Comparison of ENCODE assay signal across 8 cellular contexts in the genomic region with DNA sequence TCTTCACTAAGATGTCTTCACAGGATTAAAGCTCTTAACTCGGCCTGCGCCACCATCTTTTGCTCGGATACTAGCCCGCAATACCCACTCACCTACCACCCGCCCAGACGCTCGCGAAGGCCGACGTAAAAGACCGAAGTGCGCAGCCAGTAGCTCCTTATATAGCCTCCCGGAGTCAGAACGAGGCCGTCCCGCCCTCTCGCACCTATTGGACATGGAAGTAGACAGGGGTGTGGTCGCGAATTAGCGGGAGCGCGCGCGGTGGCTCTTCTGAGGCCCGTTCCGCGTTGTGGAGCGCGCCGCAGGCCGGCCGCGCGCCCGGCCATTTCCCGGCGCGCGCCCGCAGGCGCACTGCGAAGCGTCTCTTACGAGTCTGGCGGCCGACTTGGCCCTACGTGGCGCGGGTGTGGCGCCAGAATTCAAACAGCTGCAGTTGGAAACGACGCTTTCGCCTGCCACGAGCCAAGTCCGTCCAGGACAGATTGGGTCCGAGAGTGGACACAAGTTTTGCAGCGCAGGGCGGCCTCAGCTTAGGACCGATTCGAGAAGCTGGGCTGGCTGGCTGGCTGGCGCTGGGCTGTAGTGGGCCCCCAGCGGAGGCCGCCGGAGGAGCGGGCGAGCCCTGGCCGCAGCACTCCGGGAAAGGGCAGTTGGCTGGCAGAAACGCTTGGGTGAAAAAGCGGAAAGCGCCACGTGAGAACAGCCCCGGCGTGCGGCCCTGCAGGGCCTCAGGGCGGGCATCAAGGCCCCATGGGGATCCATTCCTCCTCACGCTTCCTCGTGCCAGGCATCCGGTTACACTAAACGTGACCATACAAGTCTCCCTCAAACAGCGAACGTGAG. TPM values are rescaled to one million over a fixed set of nuclear protein-coding genes. Genes with fewer than 3 reads are reported as not detected.
DNase-seq lines count a peak whose midpoint lies in the region; ATAC-seq and TF ChIP-seq lines count a peak whose summit lies in the region.

No MANE protein-coding gene starts in this region.

- POLR2A ChIA-PET in CD4-positive, alpha-beta memory T cell (lab: Charles Lee; ENCODE audit: partially characterized antibody) = interaction anchor here (0.7 to 10.9 kb wide), 28 partner anchors 9 to 1820 kb away, joined by 3 to 1033 read pairs (median 6); partner anchors contain the start of genes CYB5R4, NT5E, SNX14 and SYNCRIP
- POLR2A ChIA-PET in activated CD4-positive, alpha-beta memory T cell treated with anti-CD3 and anti-CD28 coated beads, Interleukin-2, amount 10 ng/mL, durations not matched to agents 7 days and 5 days (lab: Charles Lee) = interaction anchor here (0.7 to 10.9 kb wide), 45 partner anchors 9 to 1913 kb away, joined by 3 to 1187 read pairs (median 5); partner anchors contain the start of genes NT5E, SNX14, SYNCRIP and ZNF292

- H3K27me3 ChIP-seq in CD4-positive, alpha-beta memory T cell (ENCODE audit: insufficient read depth, low read length) = no peaks in the 10 kb centered on the region
- H3K27me3 ChIP-seq in lung (ENCODE audit: control insufficient read depth, insufficient read depth) = no peaks in the 10 kb centered on the region

- WGBS in lung, 2 donors = 0 to 1% methylated on average over 82 of the region's 82 CpGs

- no peaks in the 10 kb centered on the region for H3K27me3 Mint-ChIP-seq in CD4-positive, alpha-beta memory T cell
- H3K27me3 Mint-ChIP-seq in activated CD4-positive, alpha-beta memory T cell treated with anti-CD3 and anti-CD28 coated beads, Interleukin-2, amount 10 ng/mL, durations not matched to agents 7 days and 5 days = no peaks in the 10 kb centered on the region

- peak overlapping the region; percentile 90 to 99 for H3K4me3 ChIP-seq in CD4-positive, alpha-beta memory T cell (ENCODE audit: low read length in 2 of 2)
- peak overlapping the region; percentile 97 for H3K4me3 ChIP-seq in lung

- H3K27ac Mint-ChIP-seq in CD4-positive, alpha-beta memory T cell = peak overlapping the region; percentile 98 to 100 (median 99)
- H3K27ac Mint-ChIP-seq in activated CD4-positive, alpha-beta memory T cell treated with anti-CD3 and anti-CD28 coated beads, Interleukin-2, amount 10 ng/mL, durations not matched to agents 7 days and 5 days = peak overlapping the region; percentile 92

- peaks cover 36 to 56% (median 41%) of the 10 kb centered on the region in 4 donors for H3K4me1 Mint-ChIP-seq in CD4-positive, alpha-beta memory T cell
- H3K4me1 Mint-ChIP-seq in activated CD4-positive, alpha-beta memory T cell treated with anti-CD3 and anti-CD28 coated beads, Interleukin-2, amount 10 ng/mL, durations not matched to agents 7 days and 5 days = peaks cover 52% of the 10 kb centered on the region

- TF ChIP-seq CTCF in lung (IDR thresholded peaks at IDR 0.05; ENCODE audit: control extremely low read depth, extremely low read depth) = no peak

- peaks cover 36 to 40% of the 10 kb centered on the region in 2 donors for H3K36me3 Mint-ChIP-seq in CD4-positive, alpha-beta memory T cell
- peaks cover 57% of the 10 kb centered on the region for H3K36me3 Mint-ChIP-seq in activated CD4-positive, alpha-beta memory T cell treated with anti-CD3 and anti-CD28 coated beads, Interleukin-2, amount 10 ng/mL, durations not matched to agents 7 days and 5 days (ENCODE audit: low read depth)

- peak; percentile 98 to 99 (median 99) for DNase-seq in CD4-positive, alpha-beta memory T cell
- DNase-seq in NCI-H82 (lab: John Stamatoyannopoulos, UW) = peak; percentile 98
- peak; percentile 98 for DNase-seq in activated CD4-positive, alpha-beta memory T cell treated with anti-CD3 and anti-CD28 coated beads, Interleukin-2, amount 10 ng/mL, durations not matched to agents 7 days and 5 days
- DNase-seq in ecto neural progenitor cell (ENCODE audit: low spot score) = peak; percentile 97
- DNase-seq in lung (ENCODE audit: low spot score) = peak; percentile 97
- DNase-seq in stimulated activated CD4-positive, alpha-beta T cell treated with anti-CD3 and anti-CD28 coated beads, TNF-alpha, amount 100 ng/mL, for 24 hours (ENCODE audit: low read depth in 3 of 3) = peak; percentile 91 to 96 (median 95)

- peak; percentile 69 for ATAC-seq in GM19452 (IDR thresholded peaks at IDR 0.05; ENCODE audit: unreplicated experiment)
- ATAC-seq in HG03575 (IDR thresholded peaks at IDR 0.05; ENCODE audit: extremely low read depth, insufficient number of reproducible peaks, low FRiP score, unreplicated experiment) = peak; percentile 46
- peak; percentile 96 for ATAC-seq in lung (ENCODE audit: insufficient read depth, low FRiP score)

- H3K4me1 ChIP-seq in CD4-positive, alpha-beta memory T cell (ENCODE audit: insufficient read depth, low read length) = peaks cover 46% of the 10 kb centered on the region
- H3K4me1 ChIP-seq in lung (ENCODE audit: control insufficient read depth in 2 of 2, insufficient read depth in 2 of 2, low read length in 2 of 2) = peaks cover 3 to 19% of the 10 kb centered on the region in 2 donors

- intact Hi-C loops in CD4-positive, alpha-beta memory T cell (cut with micrococcal nuclease) = loop anchor here (1.0 to 10.0 kb wide), 8 partner anchors 9 to 1820 kb away; partner anchors contain the start of genes CYB5R4, SNX14 and ZNF292

- peaks cover 7% of the 10 kb centered on the region for H3K36me3 ChIP-seq in CD4-positive, alpha-beta memory T cell (ENCODE audit: insufficient read depth, low read length)
- peaks cover 2 to 4% of the 10 kb centered on the region in 2 donors for H3K36me3 ChIP-seq in lung (ENCODE audit: control insufficient read depth in 2 of 2, insufficient read depth in 2 of 2, low read length in 2 of 2)

- H3K9me3 ChIP-seq in CD4-positive, alpha-beta memory T cell (ENCODE audit: control insufficient read depth in 1 of 2, low read length in 2 of 2) = no peaks in the 10 kb centered on the region
- H3K9me3 ChIP-seq in lung (ENCODE audit: control insufficient read depth in 2 of 2, insufficient read depth in 1 of 2, low read length in 1 of 2) = no peaks in the 10 kb centered on the region

- H3K9me3 Mint-ChIP-seq in CD4-positive, alpha-beta memory T cell = peaks cover 0 to 4% (median 0%) of the 10 kb centered on the region in 8 donors
- peaks cover 6% of the 10 kb centered on the region for H3K9me3 Mint-ChIP-seq in activated CD4-positive, alpha-beta memory T cell treated with anti-CD3 and anti-CD28 coated beads, Interleukin-2, amount 10 ng/mL, durations not matched to agents 7 days and 5 days

- peak overlapping the region; percentile 97 to 100 (median 100) for H3K4me3 Mint-ChIP-seq in CD4-positive, alpha-beta memory T cell
- H3K4me3 Mint-ChIP-seq in activated CD4-positive, alpha-beta memory T cell treated with anti-CD3 and anti-CD28 coated beads, Interleukin-2, amount 10 ng/mL, durations not matched to agents 7 days and 5 days = peak overlapping the region; percentile 89

- peak overlapping the region; percentile 87 for H3K27ac ChIP-seq in CD4-positive, alpha-beta memory T cell (ENCODE audit: low read depth, low read length)
- H3K27ac ChIP-seq in lung (ENCODE audit: low read depth in 1 of 2, low read length in 1 of 2) = peak overlapping the region; percentile 89 to 98

- CTCF ChIA-PET in CD4-positive, alpha-beta memory T cell (lab: Charles Lee; ENCODE audit: partially characterized antibody) = interaction anchor here (0.9 to 5.2 kb wide), 13 partner anchors 9 to 324 kb away, joined by 3 to 129 read pairs (median 4); partner anchors contain the start of genes SNX14 and SYNCRIP
- CTCF ChIA-PET in activated CD4-positive, alpha-beta memory T cell treated with anti-CD3 and anti-CD28 coated beads, Interleukin-2, amount 10 ng/mL, durations not matched to agents 7 days and 5 days (lab: Charles Lee) = interaction anchor here (1.0 to 5.1 kb wide), 7 partner anchors 9 to 142 kb away, joined by 3 to 116 read pairs (median 5); partner anchors contain the start of genes SNX14 and SYNCRIP

RNA-seq across cellular contexts. Expression of gene SYNCRIP, which starts 36.1 kb away (rescaled TPM):
- total RNA-seq in CD4-positive, alpha-beta memory T cell = 10 to 100 TPM; 81.4 to 84.3 TPM
- 10 to 100 TPM; 52.1 to 94.1 TPM for polyA plus RNA-seq in CD4-positive, alpha-beta memory T cell
- 100 to 1,000 TPM in 1 of 2 experiments, 10 to 100 TPM in 1; 100.0 to 101 TPM for total RNA-seq in activated CD4-positive, alpha-beta memory T cell treated with anti-CD3 and anti-CD28 coated beads, Interleukin-2, amount 10 ng/mL, durations not matched to agents 7 days and 5 days
- 10 to 100 TPM; 72.6 to 84.5 TPM for total RNA-seq in lung
- polyA plus RNA-seq in lung = 10 to 100 TPM; 35.4 to 55.1 TPM

Comparison
In these comparisons a context has a peak if more than half of its experiments do, and no peak if none do; other contexts are left out.
1. Peak in every context shown above with its lines: DNase-seq, ATAC-seq, H3K4me3 ChIP-seq and H3K27ac ChIP-seq.
2. ATAC-seq: peak in every context shown above with its lines; median percentile 96 in lung; 69 in GM19452; 46 in HG03575.